In the genomic region with DNA sequence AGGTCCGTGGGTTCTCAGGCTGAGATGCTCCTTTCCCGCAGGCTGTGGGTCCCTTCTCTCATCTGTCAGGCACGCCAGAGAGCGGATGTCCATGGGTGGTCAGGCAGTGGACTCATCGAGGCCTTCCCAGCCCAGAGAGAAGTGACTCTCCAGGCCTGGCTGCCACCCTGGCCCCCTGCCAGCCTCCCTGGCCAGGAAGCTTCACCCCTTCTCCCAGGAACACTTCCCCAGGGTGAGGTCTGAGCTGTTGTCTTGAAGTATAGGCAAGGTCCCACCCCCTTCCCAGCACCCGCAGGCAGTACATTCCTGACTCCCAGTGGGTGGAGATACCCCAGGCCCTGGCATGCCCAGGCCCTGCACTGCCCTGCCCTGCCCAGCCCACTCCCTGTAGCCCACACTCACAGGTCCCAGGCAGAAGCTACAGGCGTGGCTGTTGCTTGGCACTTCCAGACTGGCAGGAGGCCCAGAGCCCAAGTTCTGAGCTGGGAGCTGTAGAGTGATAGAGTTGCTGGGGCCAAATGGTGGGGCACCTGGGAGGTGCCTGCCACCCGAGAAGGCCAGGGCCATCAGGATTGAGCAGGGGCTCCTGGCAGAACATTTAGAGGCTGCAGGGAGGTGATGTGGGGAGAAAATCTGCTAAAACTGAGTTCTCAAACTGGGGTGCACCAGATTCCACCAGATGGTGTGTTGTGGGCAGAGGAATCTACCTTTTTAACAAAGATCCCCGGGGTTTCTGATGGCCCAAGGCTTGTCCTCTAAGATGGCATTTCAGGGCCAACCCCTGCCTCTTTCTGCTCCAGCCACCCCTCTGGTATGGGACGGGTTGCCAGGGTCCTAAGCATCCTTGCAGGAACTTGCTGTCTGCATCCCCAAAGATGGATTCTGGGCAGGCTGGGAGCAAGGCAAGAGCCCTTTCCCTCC, we compare ENCODE assay signal across 9 cellular contexts. TPM values are rescaled to one million over a fixed set of nuclear protein-coding genes. Genes with fewer than 3 reads are reported as not detected.
A peak's percentile ranks its signal among the peaks of the same experiment; 100 is the strongest.
DNase-seq lines count a peak whose midpoint lies in the region; ATAC-seq, FAIRE-seq and TF ChIP-seq lines count a peak whose summit lies in the region.
"Had no signal": no experiment of that assay in that cellular context is flagged by ENCODE, and none has a peak within 500 bp of the region (broad histone marks: within the 10 kb centered on the region; RNA-seq: fewer than 3 reads in every experiment).

No MANE protein-coding gene starts in this region.

- no peaks in the 10 kb centered on the region for H3K79me1 ChIP-seq in mesenchymal stem cell (replicated peaks; ENCODE audit: low read length, poor library complexity, severe bottlenecking)

- peak overlapping the region in 1 of 2 experiments; percentile 77 for H3K14ac ChIP-seq in mesenchymal stem cell (ENCODE audit: low read length in 2 of 2)

- peaks cover 18% of the 10 kb centered on the region for H3K4me1 Mint-ChIP-seq in activated T-helper 1 cell treated with anti-CD3 and anti-CD28 coated beads, Interleukin-12 subunit alpha, Interleukin-12 subunit beta, Interleukin-2, Interleukin-4 antibody, amounts not matched to agents 30 ng/mL and 10 ng/mL and 1 ng/mL, durations not matched to agents 14 hours and 24 hours and 36 hours (ENCODE audit: low read depth)

- H2BK5ac ChIP-seq in mesenchymal stem cell (ENCODE audit: low read depth, low read length, poor library complexity, severe bottlenecking) = peak overlapping the region; percentile 85

- H3K9me3 Mint-ChIP-seq in activated T-helper 1 cell treated with anti-CD3 and anti-CD28 coated beads, Interleukin-12 subunit alpha, Interleukin-12 subunit beta, Interleukin-2, Interleukin-4 antibody, amounts not matched to agents 30 ng/mL and 10 ng/mL and 1 ng/mL, durations not matched to agents 14 hours and 24 hours and 36 hours = no peaks in the 10 kb centered on the region
- H3K9me3 Mint-ChIP-seq: activated naive CD8-positive, alpha-beta T cell treated with anti-CD3 and anti-CD28 coated beads, Interleukin-2, amount 10 ng/mL, durations not matched to agents 7 days and 5 days had no signal

- peak overlapping the region; percentile 8 for H3K9ac ChIP-seq in mesenchymal stem cell (ENCODE audit: low read length)

- H2BK12ac ChIP-seq in mesenchymal stem cell (ENCODE audit: low read length in 2 of 2) = peak overlapping the region; percentile 87 to 99

- H3K36me3 Mint-ChIP-seq in activated T-helper 1 cell treated with anti-CD3 and anti-CD28 coated beads, Interleukin-12 subunit alpha, Interleukin-12 subunit beta, Interleukin-2, Interleukin-4 antibody, amounts not matched to agents 30 ng/mL and 10 ng/mL and 1 ng/mL, durations not matched to agents 14 hours and 24 hours and 36 hours (ENCODE audit: low read depth) = peaks cover 6% of the 10 kb centered on the region
- H3K36me3 Mint-ChIP-seq: activated naive CD8-positive, alpha-beta T cell treated with anti-CD3 and anti-CD28 coated beads, Interleukin-2, amount 10 ng/mL, durations not matched to agents 7 days and 5 days had no signal

- H2AFZ ChIP-seq in mesenchymal stem cell (ENCODE audit: low read depth, low read length) = no peak overlapping the region

- no peak for FAIRE-seq in GM12892 (lab: Jason Lieb, UNC)

- peak overlapping the region; percentile 77 for H2BK15ac ChIP-seq in mesenchymal stem cell (ENCODE audit: low read depth, poor library complexity, severe bottlenecking)

- no peak overlapping the region for H3K27ac Mint-ChIP-seq in activated T-helper 1 cell treated with anti-CD3 and anti-CD28 coated beads, Interleukin-12 subunit alpha, Interleukin-12 subunit beta, Interleukin-2, Interleukin-4 antibody, amounts not matched to agents 30 ng/mL and 10 ng/mL and 1 ng/mL, durations not matched to agents 14 hours and 24 hours and 36 hours
- H3K27ac Mint-ChIP-seq: activated naive CD8-positive, alpha-beta T cell treated with anti-CD3 and anti-CD28 coated beads, Interleukin-2, amount 10 ng/mL, durations not matched to agents 7 days and 5 days had no signal

- H3K9me3 ChIP-seq in mesenchymal stem cell (ENCODE audit: control insufficient read depth, low read length) = no peaks in the 10 kb centered on the region

- peak overlapping the region; percentile 11 for H2BK120ac ChIP-seq in mesenchymal stem cell (ENCODE audit: low read depth, low read length)

- H4K8ac ChIP-seq in mesenchymal stem cell (ENCODE audit: low read length) = peak overlapping the region; percentile 20

- H3K36me3 ChIP-seq in mesenchymal stem cell (ENCODE audit: control insufficient read depth in 1 of 2, insufficient read depth in 2 of 2, low read depth in 1 of 2, low read length in 2 of 2) = peaks cover 6 to 42% of the 10 kb centered on the region in 2 experiments

- H3K27me3 Mint-ChIP-seq in activated T-helper 1 cell treated with anti-CD3 and anti-CD28 coated beads, Interleukin-12 subunit alpha, Interleukin-12 subunit beta, Interleukin-2, Interleukin-4 antibody, amounts not matched to agents 30 ng/mL and 10 ng/mL and 1 ng/mL, durations not matched to agents 14 hours and 24 hours and 36 hours (ENCODE audit: insufficient read depth) = no peaks in the 10 kb centered on the region
- H3K27me3 Mint-ChIP-seq: activated naive CD8-positive, alpha-beta T cell treated with anti-CD3 and anti-CD28 coated beads, Interleukin-2, amount 10 ng/mL, durations not matched to agents 7 days and 5 days had no signal

- no peak overlapping the region for H3K4me3 Mint-ChIP-seq in activated T-helper 1 cell treated with anti-CD3 and anti-CD28 coated beads, Interleukin-12 subunit alpha, Interleukin-12 subunit beta, Interleukin-2, Interleukin-4 antibody, amounts not matched to agents 30 ng/mL and 10 ng/mL and 1 ng/mL, durations not matched to agents 14 hours and 24 hours and 36 hours
- H3K4me3 Mint-ChIP-seq: activated naive CD8-positive, alpha-beta T cell treated with anti-CD3 and anti-CD28 coated beads, Interleukin-2, amount 10 ng/mL, durations not matched to agents 7 days and 5 days had no signal

- intact Hi-C loops in activated T-helper 1 cell treated with anti-CD3 and anti-CD28 coated beads, Interleukin-12 subunit alpha, Interleukin-12 subunit beta, Interleukin-2, Interleukin-4 antibody, amounts not matched to agents 30 ng/mL and 10 ng/mL and 1 ng/mL, durations not matched to agents 14 hours and 24 hours and 36 hours (cut with micrococcal nuclease) = no loop called here

- no peak overlapping the region for H3K4me3 ChIP-seq in mesenchymal stem cell (ENCODE audit: insufficient read depth in 1 of 2, low read depth in 1 of 2, low read length in 2 of 2)

- H3K23ac ChIP-seq in mesenchymal stem cell (ENCODE audit: low read length in 2 of 2) = no peak overlapping the region

- H3K27me3 ChIP-seq in mesenchymal stem cell (ENCODE audit: control insufficient read depth in 1 of 2, insufficient read depth in 1 of 2, low read length in 2 of 2) = no peaks in the 10 kb centered on the region

- H2AK5ac ChIP-seq in mesenchymal stem cell (ENCODE audit: low read length, severe bottlenecking) = peak overlapping the region; percentile 99

- peak overlapping the region; percentile 13 for H3K4me2 ChIP-seq in mesenchymal stem cell (ENCODE audit: low read length, poor library complexity, severe bottlenecking)

- peak overlapping the region; percentile 64 to 98 for H3K18ac ChIP-seq in mesenchymal stem cell (ENCODE audit: low read depth in 1 of 2, low read length in 2 of 2)

- ATAC-seq in HG03469 (IDR thresholded peaks at IDR 0.05; ENCODE audit: unreplicated experiment) (no peak), HG03571 (IDR thresholded peaks at IDR 0.05; ENCODE audit: unreplicated experiment) (no peak)

- H3K4me1 ChIP-seq in mesenchymal stem cell (ENCODE audit: control insufficient read depth, insufficient read depth, low read depth, low read length) = peaks cover 74% of the 10 kb centered on the region

- no peak for TF ChIP-seq POLR2A in GM12892 (IDR thresholded peaks at IDR 0.05; ENCODE audit: low read depth, low read length)

- H3K27ac ChIP-seq in cingulate gyrus (ENCODE audit: low read depth, low read length) = peak overlapping the region; percentile 29
- H3K27ac ChIP-seq in mesenchymal stem cell (ENCODE audit: low read length, poor library complexity, severe bottlenecking) = peak overlapping the region; percentile 90

- 75% methylated on average over 7 of the region's 10 CpGs for WGBS in mesenchymal stem cell

- peak overlapping the region; percentile 81 to 90 for H3K4ac ChIP-seq in mesenchymal stem cell (ENCODE audit: low read depth in 1 of 2, low read length in 2 of 2)

- DNase-seq in SIG-M5 treated with dmso at 0.1 percent for 504 hours (lab: John Stamatoyannopoulos, UW; ENCODE audit: unreplicated experiment) (peak; percentile 35), SIG-M5 (lab: John Stamatoyannopoulos, UW) (no peak), mesenchymal stem cell (peak; percentile 78), GM12892 (ENCODE audit: insufficient read length) (no peak)
- no peak for DNase-seq in activated T-helper 1 cell treated with anti-CD3 and anti-CD28 coated beads, Interleukin-12 subunit alpha, Interleukin-12 subunit beta, Interleukin-2, Interleukin-4 antibody, amounts not matched to agents 30 ng/mL and 10 ng/mL and 1 ng/mL, durations not matched to agents 14 hours and 24 hours and 36 hours (ENCODE audit: low spot score)
- DNase-seq: activated naive CD8-positive, alpha-beta T cell treated with anti-CD3 and anti-CD28 coated beads, Interleukin-2, amount 10 ng/mL, durations not matched to agents 7 days and 5 days had no signal

- peak overlapping the region; percentile 73 for H4K91ac ChIP-seq in mesenchymal stem cell (ENCODE audit: low read length)

RNA-seq across cellular contexts. Expression of gene ITGA3, which starts 6.7 kb away (rescaled TPM):
- polyA plus RNA-seq in mesenchymal stem cell (2013, experiment 1 of 2) = 136 TPM
- 138 TPM for polyA plus RNA-seq in mesenchymal stem cell (2013, experiment 2 of 2)
- 18.0 and 20.6 TPM in 2 replicates for total RNA-seq in activated T-helper 1 cell treated with anti-CD3 and anti-CD28 coated beads, Interleukin-12 subunit alpha, Interleukin-12 subunit beta, Interleukin-2, Interleukin-4 antibody, amounts not matched to agents 30 ng/mL and 10 ng/mL and 1 ng/mL, durations not matched to agents 14 hours and 24 hours and 36 hours
- polyA plus RNA-seq in GM12892 (2012; ENCODE audit: missing spikeins) = 1.2 TPM

RNA-seq across cellular contexts. Expression of gene PDK2, which starts 32.6 kb away (rescaled TPM):
- polyA plus RNA-seq in mesenchymal stem cell (2013, experiment 1 of 2) = 43.1 TPM
- polyA plus RNA-seq in mesenchymal stem cell (2013, experiment 2 of 2) = 39.6 TPM
- total RNA-seq in activated T-helper 1 cell treated with anti-CD3 and anti-CD28 coated beads, Interleukin-12 subunit alpha, Interleukin-12 subunit beta, Interleukin-2, Interleukin-4 antibody, amounts not matched to agents 30 ng/mL and 10 ng/mL and 1 ng/mL, durations not matched to agents 14 hours and 24 hours and 36 hours = 13.7 and 16.9 TPM in 2 replicates
- 5.2 TPM for polyA plus RNA-seq in GM12892 (2012; ENCODE audit: missing spikeins)

Comparison
In these comparisons a context has a peak if more than half of its experiments do, and no peak if none do; other contexts are left out.
1. DNase-seq: peak in SIG-M5 treated with dmso at 0.1 percent for 504 hours (single experiment) and mesenchymal stem cell (single experiment); none in SIG-M5 (single experiment), activated T-helper 1 cell treated with anti-CD3 and anti-CD28 coated beads, Interleukin-12 subunit alpha, Interleukin-12 subunit beta, Interleukin-2, Interleukin-4 antibody, amounts not matched to agents 30 ng/mL and 10 ng/mL and 1 ng/mL, durations not matched to agents 14 hours and 24 hours and 36 hours (single experiment) and GM12892 (single experiment).